Comparison of ENCODE assay signal across 1 cellular context in genomic region chr9:6015278-6016157, GRCh38.
TF ChIP-seq lines count a peak whose summit lies in the region.

TSS of gene RANBP6 (minus strand) at chr9:6015624. CDS start at chr9:6015607, 17 bp downstream.

TF ChIP-seq in HepG2, 621 proteins besides CTCF, POLR2A, EP300 and RAD21 (continued from another document and continues in another):
- no peak for TF ChIP-seq UBTF (CRISPR knock-in tag; IDR thresholded peaks at IDR 0.05)
- no peak for TF ChIP-seq ZNF839 (CRISPR knock-in tag; IDR thresholded peaks at IDR 0.05; ENCODE audit: borderline replicate concordance)
- TF ChIP-seq ZBTB46 (CRISPR knock-in tag; IDR thresholded peaks at IDR 0.05; ENCODE audit: borderline replicate concordance), result no peak
- TF ChIP-seq HNRNPLL (IDR thresholded peaks at IDR 0.05; ENCODE audit: low read depth, low read length, poor library complexity, severe bottlenecking), result peak; percentile 64
- TF ChIP-seq TEF (CRISPR knock-in tag; IDR thresholded peaks at IDR 0.05), result 0 out of 2 replicates have a peak, but pooled peaks have one; percentile 51
- TF ChIP-seq TAF1 (CRISPR knock-in tag; IDR thresholded peaks at IDR 0.05), result peak; percentile 86
- TF ChIP-seq TERF1 (CRISPR knock-in tag; IDR thresholded peaks at IDR 0.05), result no peak
- TF ChIP-seq ZNF891 (CRISPR knock-in tag; IDR thresholded peaks at IDR 0.05), result peak; percentile 53; the same call in 1 of the 2 replicates
- no peak for TF ChIP-seq MTA1 (CRISPR knock-in tag; IDR thresholded peaks at IDR 0.05; ENCODE audit: borderline replicate concordance)
- no peak; the same call in 1 of the 2 replicates for TF ChIP-seq ZNF619 (CRISPR knock-in tag; IDR thresholded peaks at IDR 0.05)
- TF ChIP-seq GMEB1 (CRISPR knock-in tag; IDR thresholded peaks at IDR 0.05; ENCODE audit: borderline replicate concordance), result peak; percentile 67
- TF ChIP-seq ZNF34 (CRISPR knock-in tag; IDR thresholded peaks at IDR 0.05; ENCODE audit: borderline replicate concordance), result no peak
- no peak for TF ChIP-seq ZBTB10 (CRISPR knock-in tag; IDR thresholded peaks at IDR 0.05; ENCODE audit: borderline replicate concordance)
- peak; percentile 100 for TF ChIP-seq MAZ (IDR thresholded peaks at IDR 0.05; ENCODE audit: borderline replicate concordance, low read depth, low read length)
- peak; percentile 100 for TF ChIP-seq MAZ (CRISPR knock-in tag; IDR thresholded peaks at IDR 0.05; ENCODE audit: low read depth)
- TF ChIP-seq ZNF232 (CRISPR knock-in tag; IDR thresholded peaks at IDR 0.05; ENCODE audit: borderline replicate concordance), result peak; percentile 33; the same call in 1 of the 2 replicates
- 0 out of 2 replicates have a peak, but pooled peaks have one; percentile 77 for TF ChIP-seq RFXANK (CRISPR knock-in tag; IDR thresholded peaks at IDR 0.05)
- no peak for TF ChIP-seq TBX3 (IDR thresholded peaks at IDR 0.05; ENCODE audit: borderline replicate concordance)
- no peak for TF ChIP-seq RNF219 (CRISPR knock-in tag; IDR thresholded peaks at IDR 0.05)
- TF ChIP-seq ADNP (CRISPR knock-in tag; IDR thresholded peaks at IDR 0.05), result peak; percentile 67; the same call in 1 of the 2 replicates
- no peak for TF ChIP-seq ZNF850 (CRISPR knock-in tag; conservative IDR thresholded peaks at IDR 0.05)
- peak; percentile 96 for TF ChIP-seq KAT8 (CRISPR knock-in tag; IDR thresholded peaks at IDR 0.05)
- TF ChIP-seq SRSF1 (optimal IDR thresholded peaks at IDR 0.05; ENCODE audit: low read depth, low read length), result no peak
- TF ChIP-seq PBX2 (CRISPR knock-in tag; IDR thresholded peaks at IDR 0.05), result no peak
- no peak for TF ChIP-seq ZNF512 (CRISPR knock-in tag; IDR thresholded peaks at IDR 0.05)
- peak; percentile 99 for TF ChIP-seq HOXA3 (CRISPR knock-in tag; IDR thresholded peaks at IDR 0.05)
- peak; percentile 61 for TF ChIP-seq ZNF883 (CRISPR knock-in tag; IDR thresholded peaks at IDR 0.05; ENCODE audit: not compliant biosample characterization)
- no peak for TF ChIP-seq ZNF251 (CRISPR knock-in tag; IDR thresholded peaks at IDR 0.05)
- TF ChIP-seq HNRNPH1 (optimal IDR thresholded peaks at IDR 0.05; ENCODE audit: low read depth, low read length), result no peak
- TF ChIP-seq TAF15 (IDR thresholded peaks at IDR 0.05; ENCODE audit: low read depth, low read length, poor library complexity, severe bottlenecking), result no peak
- TF ChIP-seq ZNF280B (CRISPR knock-in tag; IDR thresholded peaks at IDR 0.05; ENCODE audit: borderline replicate concordance), result peak; percentile 67; the same call in 1 of the 2 replicates
- no peak for TF ChIP-seq ZMAT5 (CRISPR knock-in tag; IDR thresholded peaks at IDR 0.05; ENCODE audit: borderline replicate concordance, low read depth)
- peak; percentile 74; the same call in 1 of the 2 replicates for TF ChIP-seq ZFX (CRISPR knock-in tag; IDR thresholded peaks at IDR 0.05; ENCODE audit: low read depth)
- TF ChIP-seq PAXIP1 (CRISPR knock-in tag; conservative IDR thresholded peaks at IDR 0.05), result peak; percentile 13; the same call in 1 of the 2 replicates
- TF ChIP-seq XRCC5 (optimal IDR thresholded peaks at IDR 0.05; ENCODE audit: low read length), result peak; percentile 71
